10 cellular contexts compared by ENCODE assay signal in genomic region chr21:39660596-39660995, GRCh38.
A peak's percentile ranks its signal among the peaks of the same experiment; 100 is the strongest.
DNase-seq lines count a peak whose midpoint lies in the region; ATAC-seq and TF ChIP-seq lines count a peak whose summit lies in the region.
"Had no signal": no experiment of that assay in that cellular context is flagged by ENCODE, and none has a peak within 500 bp of the region (broad histone marks: within the 10 kb centered on the region; RNA-seq: fewer than 3 reads in every experiment).

No MANE protein-coding gene starts in this region.

- H3K27ac ChIP-seq in RWPE1 (no peak overlapping the region), parathyroid adenoma (no peak overlapping the region)
- H3K27ac ChIP-seq: SK-N-MC had no signal

- peaks cover 0 to 2% of the 10 kb centered on the region in 2 donors for H3K9me3 Mint-ChIP-seq in stimulated activated naive B cell treated with anti-CD40 and anti-IgM and Interleukin-4, amounts not matched to agents 10 μg/mL and 1 μg/mL and 100 μg/mL, for 72 hours
- H3K9me3 Mint-ChIP-seq: activated naive CD4-positive, alpha-beta T cell treated with anti-CD3 and anti-CD28 coated beads, Interleukin-2, amount 50 U/mL, for 72 hours had no signal

- no peaks in the 10 kb centered on the region for H3K4me1 Mint-ChIP-seq in stimulated activated naive B cell treated with anti-CD40 and anti-IgM and Interleukin-4, amounts not matched to agents 10 μg/mL and 1 μg/mL and 100 μg/mL, for 72 hours

- no peaks in the 10 kb centered on the region for H3K4me1 ChIP-seq in parathyroid adenoma

- no peaks in the 10 kb centered on the region for H3K79me2 ChIP-seq in parathyroid adenoma

- H3K27me3 Mint-ChIP-seq in stimulated activated naive B cell treated with anti-CD40 and anti-IgM and Interleukin-4, amounts not matched to agents 10 μg/mL and 1 μg/mL and 100 μg/mL, for 72 hours = peaks cover 8 to 19% of the 10 kb centered on the region in 2 donors

- no peak overlapping the region for H3K27ac Mint-ChIP-seq in stimulated activated naive B cell treated with anti-CD40 and anti-IgM and Interleukin-4, amounts not matched to agents 10 μg/mL and 1 μg/mL and 100 μg/mL, for 72 hours

- POLR2A ChIA-PET in RWPE1 (lab: Yijun Ruan, JAX; ENCODE audit: low non-redundant PET) = no interaction called here

- TF ChIP-seq CTCF in RWPE1 (conservative IDR thresholded peaks at IDR 0.05; ENCODE audit: low read depth) = no peak
- no peak for TF ChIP-seq CTCF in parathyroid adenoma (IDR thresholded peaks at IDR 0.05)

- peak; percentile 45 for DNase-seq in DMS153 treated with DMSO at 0.1 percent for 48 hours (lab: John Stamatoyannopoulos, UW; ENCODE audit: unreplicated experiment)
- peak; percentile 23 for DNase-seq in RWPE1 (ENCODE audit: low spot score)
- peak; percentile 54 for DNase-seq in fibroblast of peridontal ligament (ENCODE audit: extremely low read depth)
- DNase-seq in activated CD4-positive, alpha-beta T cell treated with anti-CD3 and anti-CD28 coated beads for 48 hours = no peak
- DNase-seq in cerebellar cortex (ENCODE audit: low spot score) = no peak
- no peak for DNase-seq in stimulated activated naive B cell treated with anti-CD40 and anti-IgM and Interleukin-4, amounts not matched to agents 10 μg/mL and 1 μg/mL and 100 μg/mL, for 72 hours

- H3K9me3 ChIP-seq in parathyroid adenoma (ENCODE audit: control insufficient read depth, low read length) = no peaks in the 10 kb centered on the region

- H3K4me3 ChIP-seq in parathyroid adenoma (ENCODE audit: low read depth, low read length) = no peak overlapping the region
- H3K4me3 ChIP-seq: SK-N-MC had no signal

- H3K9ac ChIP-seq in parathyroid adenoma = no peak overlapping the region

- CTCF ChIA-PET in RWPE1 (lab: Yijun Ruan, JAX) = no interaction called here

- H3K36me3 ChIP-seq in parathyroid adenoma (ENCODE audit: control insufficient read depth, insufficient read depth, low read length) = no peaks in the 10 kb centered on the region

- no peak overlapping the region for H3K4me3 Mint-ChIP-seq in stimulated activated naive B cell treated with anti-CD40 and anti-IgM and Interleukin-4, amounts not matched to agents 10 μg/mL and 1 μg/mL and 100 μg/mL, for 72 hours

- H3K36me3 Mint-ChIP-seq in stimulated activated naive B cell treated with anti-CD40 and anti-IgM and Interleukin-4, amounts not matched to agents 10 μg/mL and 1 μg/mL and 100 μg/mL, for 72 hours = no peaks in the 10 kb centered on the region
- H3K36me3 Mint-ChIP-seq: activated naive CD4-positive, alpha-beta T cell treated with anti-CD3 and anti-CD28 coated beads, Interleukin-2, amount 50 U/mL, for 72 hours had no signal

- H3K27me3 ChIP-seq in parathyroid adenoma (ENCODE audit: control insufficient read depth, insufficient read depth, low read length) = no peaks in the 10 kb centered on the region

- peak overlapping the region; percentile 25 for H2AFZ ChIP-seq in parathyroid adenoma

- no peak overlapping the region for H3K4me2 ChIP-seq in parathyroid adenoma (ENCODE audit: low read length)

- ATAC-seq in stimulated activated naive B cell treated with anti-CD40 and anti-IgM and Interleukin-4, amounts not matched to agents 10 μg/mL and 1 μg/mL and 100 μg/mL, for 72 hours (replicated peaks) = no peak
- no peak for ATAC-seq in HG03025 (IDR thresholded peaks at IDR 0.05; ENCODE audit: low FRiP score, unreplicated experiment)
- ATAC-seq: activated naive CD4-positive, alpha-beta T cell treated with anti-CD3 and anti-CD28 coated beads, Interleukin-2, amount 50 U/mL, for 72 hours had no signal

Comparison
In these comparisons a context has a peak if more than half of its experiments do, and no peak if none do; other contexts are left out.
1. DNase-seq: peak in DMS153 treated with DMSO at 0.1 percent for 48 hours (single experiment), RWPE1 (single experiment) and fibroblast of peridontal ligament (single experiment); none in activated CD4-positive, alpha-beta T cell treated with anti-CD3 and anti-CD28 coated beads for 48 hours (single experiment), cerebellar cortex (single experiment) and stimulated activated naive B cell treated with anti-CD40 and anti-IgM and Interleukin-4, amounts not matched to agents 10 μg/mL and 1 μg/mL and 100 μg/mL, for 72 hours (single experiment).